ENCODE assay signal across 10 cellular contexts in the genomic region with DNA sequence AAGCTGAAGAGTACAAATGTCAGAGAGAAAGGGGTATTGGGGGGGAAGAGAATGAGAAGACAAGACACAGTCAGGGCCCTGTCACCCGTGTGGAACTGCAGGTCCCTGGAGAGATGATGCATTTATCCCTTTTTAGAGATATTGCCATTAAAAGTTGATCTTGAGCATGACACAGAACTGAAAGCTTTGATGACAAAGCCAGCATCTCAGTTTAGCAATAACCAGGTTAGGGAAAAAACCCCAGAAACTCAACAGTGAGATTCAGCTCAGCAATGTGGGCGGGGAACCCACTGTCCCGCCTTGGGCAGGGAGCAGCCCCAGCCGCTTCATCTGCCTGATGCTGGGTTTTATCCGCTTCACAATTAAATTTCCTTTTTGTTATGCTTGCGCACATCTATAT.
DNase-seq lines count a peak whose midpoint lies in the region; ATAC-seq, FAIRE-seq and TF ChIP-seq lines count a peak whose summit lies in the region.
"Had no signal": no experiment of that assay in that cellular context is flagged by ENCODE, and none has a peak within 500 bp of the region (broad histone marks: within the 10 kb centered on the region; RNA-seq: fewer than 3 reads in every experiment).

No MANE protein-coding gene starts in this region.

- no peaks in the 10 kb centered on the region for H3K4me1 Mint-ChIP-seq in activated T-helper 17 cell treated with anti-CD3 and anti-CD28 coated beads, Interleukin-2, amount 50 U/mL, for 72 hours
- peaks cover 5% of the 10 kb centered on the region for H3K4me1 Mint-ChIP-seq in T-helper 17 cell

- peaks cover 5% of the 10 kb centered on the region for H3K27me3 Mint-ChIP-seq in activated T-helper 17 cell treated with anti-CD3 and anti-CD28 coated beads, Interleukin-2, amount 50 U/mL, for 72 hours
- H3K27me3 Mint-ChIP-seq in T-helper 17 cell, result peaks cover 28% of the 10 kb centered on the region

- ATAC-seq in GM19023 (IDR thresholded peaks at IDR 0.05; ENCODE audit: unreplicated experiment) (peak; percentile 94), HG02798 (IDR thresholded peaks at IDR 0.05; ENCODE audit: poor library complexity, unreplicated experiment) (peak; percentile 88), T-helper 17 cell (no peak)
- peak; percentile 93 for ATAC-seq in activated T-helper 17 cell treated with anti-CD3 and anti-CD28 coated beads, Interleukin-2, amount 50 U/mL, for 72 hours (replicated peaks)
- ATAC-seq: K562 had no signal

- H3K9me3 Mint-ChIP-seq in activated T-helper 17 cell treated with anti-CD3 and anti-CD28 coated beads, Interleukin-2, amount 50 U/mL, for 72 hours, result no peaks in the 10 kb centered on the region

- H3K36me3 Mint-ChIP-seq in activated T-helper 17 cell treated with anti-CD3 and anti-CD28 coated beads, Interleukin-2, amount 50 U/mL, for 72 hours (ENCODE audit: low read depth), result no peaks in the 10 kb centered on the region
- no peaks in the 10 kb centered on the region for H3K36me3 Mint-ChIP-seq in T-helper 17 cell (ENCODE audit: low read depth)

- H3K9me3 ChIP-seq in T-helper 17 cell (ENCODE audit: control insufficient read depth, low read length, poor library complexity, severe bottlenecking), result no peaks in the 10 kb centered on the region

- TF ChIP-seq POLR2A in H54 (IDR thresholded peaks at IDR 0.05; ENCODE audit: low read depth, low read length), result no peak

- no peak overlapping the region for H3K4me3 Mint-ChIP-seq in activated T-helper 17 cell treated with anti-CD3 and anti-CD28 coated beads, Interleukin-2, amount 50 U/mL, for 72 hours
- H3K4me3 Mint-ChIP-seq in T-helper 17 cell, result no peak overlapping the region

- no peak overlapping the region for H3K27ac Mint-ChIP-seq in activated T-helper 17 cell treated with anti-CD3 and anti-CD28 coated beads, Interleukin-2, amount 50 U/mL, for 72 hours
- no peak overlapping the region for H3K27ac Mint-ChIP-seq in T-helper 17 cell

- no peak for FAIRE-seq in H54 (lab: Jason Lieb, UNC)
- FAIRE-seq: K562 had no signal

- DNase-seq in stimulated activated CD4-positive, alpha-beta T cell treated with anti-CD3 and anti-CD28 coated beads, Interleukin-4, amount 100 ng/mL, for 1 hour, result peak; percentile 31
- DNase-seq in NCI-H2196 treated with DMSO at 0.1 percent for 48 hours (lab: John Stamatoyannopoulos, UW; ENCODE audit: unreplicated experiment) (no peak), NCI-H2081 treated with DMSO at 0.1 percent for 48 hours (lab: John Stamatoyannopoulos, UW) (no peak), T-helper 17 cell (no peak), H54 (ENCODE audit: insufficient read length, low spot score) (no peak)
- DNase-seq: anterior cingulate cortex had no signal
